ENCODE assay signal across 4 cellular contexts in the genomic region with DNA sequence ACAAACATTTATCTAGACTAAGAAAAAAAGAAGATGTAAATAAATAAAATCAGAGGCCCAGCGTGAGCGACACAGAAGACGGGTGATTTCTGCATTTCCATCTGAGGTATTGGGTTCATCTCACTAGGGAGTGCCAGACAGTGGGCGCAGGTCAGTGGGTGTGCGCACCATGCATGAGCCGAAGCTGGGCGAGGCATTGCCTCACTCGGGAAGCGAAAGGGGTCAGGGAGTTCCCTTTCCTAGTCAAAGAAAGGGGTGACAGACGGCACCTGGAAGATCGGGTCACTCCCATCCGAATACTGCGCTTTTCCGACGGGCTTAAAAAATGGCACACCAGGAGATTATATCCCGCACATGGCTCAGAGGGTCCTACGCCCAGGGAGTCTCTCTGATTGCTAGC.
DNase-seq lines count a peak whose midpoint lies in the region; TF ChIP-seq lines count a peak whose summit lies in the region.
"Not testable (repeated sequence)": the region's sequence is repeated elsewhere in the genome, so short reads cannot be mapped to it uniquely, and the experiment has no call there.

No MANE protein-coding gene starts in this region.

- H3K4me3 Mint-ChIP-seq in chondrocyte (ENCODE audit: unreplicated experiment), result not testable (repeated sequence)

- TF ChIP-seq CTCF in VCaP (conservative IDR thresholded peaks at IDR 0.05); chondrocyte (IDR thresholded peaks at IDR 0.05): not testable (repeated sequence)

- not testable (repeated sequence) for H3K27me3 Mint-ChIP-seq in chondrocyte (ENCODE audit: low read depth)

- H3K36me3 Mint-ChIP-seq in chondrocyte (ENCODE audit: low read depth), result not testable (repeated sequence)

- DNase-seq in chondrocyte (ENCODE audit: low spot score) (peak; percentile 51), cardiac septum (ENCODE audit: low spot score) (peak; percentile 41), posterior vena cava (ENCODE audit: low spot score) (peak; percentile 50)

- H3K27ac ChIP-seq in VCaP, result peak overlapping the region; percentile 91; the same call in 1 of the 2 replicates

- intact Hi-C loops in cardiac septum (cut with DNase I); posterior vena cava (cut with DNase I): not testable (repeated sequence)

- not testable (repeated sequence) for H3K4me1 Mint-ChIP-seq in chondrocyte (ENCODE audit: low read depth)

- H3K27ac Mint-ChIP-seq in chondrocyte (ENCODE audit: unreplicated experiment), result not testable (repeated sequence)

- H3K9me3 Mint-ChIP-seq in chondrocyte (ENCODE audit: low read depth), result peaks cover 21% of the 10 kb centered on the region

Comparison
In these comparisons a context has a peak if more than half of its experiments do, and no peak if none do; other contexts are left out.
1. Peak in every context shown above with its lines: DNase-seq and H3K27ac ChIP-seq.